ENCODE assay signal across 21 cellular contexts in genomic region chr4:4599886-4600285, GRCh38. TPM values are rescaled to one million over a fixed set of nuclear protein-coding genes. Genes with fewer than 3 reads are reported as not detected.
DNase-seq lines count a peak whose midpoint lies in the region; FAIRE-seq and TF ChIP-seq lines count a peak whose summit lies in the region.
"Had no signal": no experiment of that assay in that cellular context is flagged by ENCODE, and none has a peak within 500 bp of the region (broad histone marks: within the 10 kb centered on the region; RNA-seq: fewer than 3 reads in every experiment).

No MANE protein-coding gene starts in this region.

- no peaks in the 10 kb centered on the region for H3K27me3 ChIP-seq in endothelial cell of umbilical vein (ENCODE audit: control insufficient read depth in 2 of 2, insufficient read depth in 2 of 2, low read length in 2 of 2)

- CTCF ChIA-PET in endothelial cell of umbilical vein (lab: Charles Lee): no interaction called here

- H4K20me1 ChIP-seq in endothelial cell of umbilical vein (replicated peaks; ENCODE audit: control insufficient read depth, extremely low read depth, insufficient read depth, low read length): no peaks in the 10 kb centered on the region

- intact Hi-C loops in endothelial cell of umbilical vein (cut with micrococcal nuclease): no loop called here

- no peaks in the 10 kb centered on the region for H3K79me2 ChIP-seq in endothelial cell of umbilical vein (ENCODE audit: control insufficient read depth, insufficient read depth, low read length)

- H2AFZ ChIP-seq in endothelial cell of umbilical vein (ENCODE audit: low read depth, low read length): no peak overlapping the region

- DNase-seq in NCI-H187 treated with DMSO at 0.1 percent for 48 hours (lab: John Stamatoyannopoulos, UW) (peak; percentile 43), NCI-H187 (lab: John Stamatoyannopoulos, UW) (no peak), NCI-H146 treated with DMSO at 0.1 percent for 48 hours (lab: John Stamatoyannopoulos, UW; ENCODE audit: unreplicated experiment) (peak; percentile 5), NCI-H345 treated with DMSO at 0.1 percent for 48 hours (lab: John Stamatoyannopoulos, UW; ENCODE audit: unreplicated experiment) (peak; percentile 91), endothelial cell of umbilical vein (ENCODE audit: low read depth, low spot score) (peak; percentile 7), GM13977 (ENCODE audit: low spot score) (no peak), HPDE6-E6E7 (ENCODE audit: extremely low spot score) (no peak)
- DNase-seq in activated CD4-positive, CD25-positive, alpha-beta regulatory T cell treated with anti-CD3 and anti-CD28 coated beads, Interleukin-2, amount 50 U/mL, for 72 hours: no peak
- DNase-seq: activated CD4-positive, alpha-beta T cell treated with anti-CD3 and anti-CD28 coated beads, Interleukin-2, amount 50 U/mL, for 1 hour; COR-L47; effector CD8-positive, alpha-beta T cell; foreskin melanocyte; GOT3; hypothalamus; midbrain; natural killer cell; right cardiac atrium; stimulated activated CD4-positive, alpha-beta T cell treated with anti-CD3 and anti-CD28 coated beads, Interleukin-12 subunit alpha, Interleukin-12 subunit beta, amount 100 ng/mL, for 4 hours; trophoblast cell; WERI-Rb-1 had no signal

- no peaks in the 10 kb centered on the region for H3K9me1 ChIP-seq in endothelial cell of umbilical vein (replicated peaks; ENCODE audit: control insufficient read depth, extremely low read depth, insufficient read depth, low read length)

- POLR2A ChIA-PET in endothelial cell of umbilical vein (lab: Charles Lee): no interaction called here

- dilution Hi-C loops in endothelial cell of umbilical vein (cut with MboI; ENCODE audit: extremely low pct_ligation_motif_present, low sequenced_read_pairs): no loop called here

- H3K4me3 ChIP-seq in endothelial cell of umbilical vein (replicated peaks in 1 of 3; ENCODE audit: insufficient read depth in 1 of 3, low read depth in 1 of 3, low read length in 3 of 3): no peak overlapping the region
- H3K4me3 ChIP-seq: A549 had no signal

- FAIRE-seq in endothelial cell of umbilical vein (lab: Jason Lieb, UNC): no peak
- FAIRE-seq: A549 had no signal

- TF ChIP-seq CTCF in endothelial cell of umbilical vein (IDR thresholded peaks at IDR 0.05; ENCODE audit: extremely low read depth in 1 of 2, insufficient read depth in 1 of 2, low read depth in 1 of 2, low read length in 2 of 2): no peak
- no peak for TF ChIP-seq CTCF in GM13977 (IDR thresholded peaks at IDR 0.05; ENCODE audit: extremely low read depth, insufficient read depth, missing control alignments)

- H3K36me3 ChIP-seq in endothelial cell of umbilical vein (ENCODE audit: control insufficient read depth in 2 of 2, extremely low read depth in 1 of 2, insufficient read depth in 2 of 2, low read length in 2 of 2): no peaks in the 10 kb centered on the region

- TF ChIP-seq POLR2A in endothelial cell of umbilical vein (IDR thresholded peaks at IDR 0.05; ENCODE audit: low read depth, low read length): no peak

- no TSS peak for BruUV-seq in endothelial cell of umbilical vein (replicated peaks; lab: Mats Ljungman, UMichigan)

- no peak overlapping the region for H3K27ac ChIP-seq in endothelial cell of umbilical vein (ENCODE audit: insufficient read depth, low read depth, low read length)
- H3K27ac ChIP-seq: A549, WERI-Rb-1 had no signal

- H3K9me3 ChIP-seq in endothelial cell of umbilical vein (replicated peaks; ENCODE audit: control insufficient read depth, insufficient read depth, low read length): peaks cover 2% of the 10 kb centered on the region

- no peak overlapping the region for H3K9ac ChIP-seq in endothelial cell of umbilical vein (replicated peaks; ENCODE audit: extremely low read depth, insufficient read depth, low read length)

- H3K4me2 ChIP-seq in endothelial cell of umbilical vein (ENCODE audit: insufficient read depth, low read length): no peak overlapping the region
- H3K4me2 ChIP-seq: A549 had no signal

- no peaks in the 10 kb centered on the region for H3K4me1 ChIP-seq in endothelial cell of umbilical vein (ENCODE audit: control insufficient read depth, extremely low read depth, insufficient read depth, low read length)
- H3K4me1 ChIP-seq: A549 had no signal

- in situ Hi-C loops in GM13977 (cut with MboI; ENCODE audit: low pct_unique_long_range_greater_than_20kb, low sequenced_read_pairs, unreplicated experiment): no loop called here

TF ChIP-seq in endothelial cell of umbilical vein, 7 proteins besides CTCF, POLR2A, EP300 and RAD21:
- TF ChIP-seq, protein P1, sequence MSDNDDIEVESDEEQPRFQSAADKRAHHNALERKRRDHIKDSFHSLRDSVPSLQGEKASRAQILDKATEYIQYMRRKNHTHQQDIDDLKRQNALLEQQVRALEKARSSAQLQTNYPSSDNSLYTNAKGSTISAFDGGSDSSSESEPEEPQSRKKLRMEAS (IDR thresholded peaks at IDR 0.05; ENCODE audit: insufficient read depth, insufficient read length): no peak
- TF ChIP-seq GATA2 (IDR thresholded peaks at IDR 0.05; ENCODE audit: insufficient read depth, insufficient read length, low read depth, low read length) (no peak), FOS (IDR thresholded peaks at IDR 0.05; ENCODE audit: borderline replicate concordance, insufficient read depth, low read length) (no peak), POLR2AphosphoS5 (IDR thresholded peaks at IDR 0.05; ENCODE audit: insufficient read depth, low read depth, low read length) (no peak), EZH2 (IDR thresholded peaks at IDR 0.05; ENCODE audit: borderline replicate concordance, low read depth, low read length, severe bottlenecking) (no peak), MYC (IDR thresholded peaks at IDR 0.05; ENCODE audit: low read depth, low read length) (no peak)

RNA-seq across cellular contexts. Expression of gene STX18, which starts 58.0 kb away (rescaled TPM):
- total RNA-seq in endothelial cell of umbilical vein: 29.9 and 31.2 TPM in 2 replicates
- polyA plus RNA-seq in endothelial cell of umbilical vein: 23.9 and 30.7 TPM in 2 replicates
- polyA plus RNA-seq in endothelial cell of umbilical vein (2011; cell fraction: cytosol; rRNA removed): 25.2 and 29.3 TPM in 2 replicates
- polyA plus RNA-seq in endothelial cell of umbilical vein (2011; cell fraction: nucleus; rRNA removed): 47.2 and 48.3 TPM in 2 replicates
- 22.2 and 26.4 TPM in 2 replicates for polyA plus RNA-seq in endothelial cell of umbilical vein (2012)
- polyA minus RNA-seq in endothelial cell of umbilical vein: 23.1 and 27.0 TPM in 2 replicates
- 7.6 TPM for polyA minus RNA-seq in endothelial cell of umbilical vein (2011; cell fraction: cytosol; rRNA and poly(A)+ RNA removed)
- 32.2 and 34.2 TPM in 2 replicates for polyA minus RNA-seq in endothelial cell of umbilical vein (2011; cell fraction: nucleus; rRNA and poly(A)+ RNA removed)

Comparison
In these comparisons a context has a peak if more than half of its experiments do, and no peak if none do; other contexts are left out.
1. DNase-seq: peak in NCI-H187 treated with DMSO at 0.1 percent for 48 hours (single experiment), NCI-H146 treated with DMSO at 0.1 percent for 48 hours (single experiment), NCI-H345 treated with DMSO at 0.1 percent for 48 hours (single experiment) and endothelial cell of umbilical vein (single experiment); none in NCI-H187 (0 of 2), GM13977 (single experiment), HPDE6-E6E7 (single experiment) and activated CD4-positive, CD25-positive, alpha-beta regulatory T cell treated with anti-CD3 and anti-CD28 coated beads, Interleukin-2, amount 50 U/mL, for 72 hours (single experiment).